Comparison of ENCODE assay signal across 14 cellular contexts in the genomic region with DNA sequence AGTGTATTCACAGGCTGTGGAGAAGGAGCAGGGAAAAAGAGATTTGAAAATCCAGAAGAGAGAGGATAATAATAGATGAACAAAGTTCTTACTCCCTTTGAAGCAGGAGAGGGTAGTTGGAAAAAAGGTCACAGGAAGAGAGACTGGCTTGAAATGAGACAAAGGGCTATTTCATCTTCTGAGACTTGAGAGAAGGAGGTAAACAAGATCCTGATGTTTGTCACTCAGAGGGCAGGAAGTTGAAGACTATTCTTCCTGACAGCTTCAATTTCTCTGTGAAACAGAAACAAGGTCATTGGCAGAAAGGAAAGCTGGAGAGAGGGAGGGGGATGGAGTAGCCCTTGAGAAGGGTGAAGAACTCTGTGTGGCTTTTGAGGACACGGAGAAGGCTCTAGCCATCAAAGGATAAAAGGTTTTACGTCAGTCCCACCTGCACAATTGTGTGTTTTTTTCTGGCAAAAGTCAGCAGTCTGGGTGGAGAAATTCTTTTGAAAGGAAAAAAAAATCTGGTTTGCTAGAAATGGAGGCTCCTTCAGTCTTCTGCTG.
"Had no signal": no experiment of that assay in that cellular context is flagged by ENCODE, and none has a peak within 500 bp of the region (broad histone marks: within the 10 kb centered on the region; RNA-seq: fewer than 3 reads in every experiment).

No MANE protein-coding gene starts in this region.

- ATAC-seq: activated CD8-positive, alpha-beta T cell treated with anti-CD3 and anti-CD28 coated beads, Interleukin-2, amount 10 ng/mL, durations not matched to agents 7 days and 5 days; activated naive CD8-positive, alpha-beta T cell treated with anti-CD3 and anti-CD28 coated beads, Interleukin-2, amount 50 U/mL, for 24 hours; esophagus mucosa; left colon; mucosa of descending colon; natural killer cell treated with Interleukin-12 subunit alpha and Interleukin-12 subunit beta and Interleukin-15 and Interleukin-18, amount 100 ng/mL, for 72 hours had no signal

- DNase-seq: activated CD8-positive, alpha-beta memory T cell treated with anti-CD3 and anti-CD28 coated beads, Interleukin-2, amount 50 U/mL, for 48 hours; activated CD8-positive, alpha-beta T cell treated with anti-CD3 and anti-CD28 coated beads, Interleukin-2, amount 10 ng/mL, durations not matched to agents 7 days and 5 days; activated naive CD4-positive, alpha-beta T cell treated with Interleukin-2 at 50 U/mL for 16 hours; activated naive CD8-positive, alpha-beta T cell treated with anti-CD3 and anti-CD28 coated beads, Interleukin-2, amount 50 U/mL, for 24 hours; glutamatergic neuron; immature natural killer cell; left colon; mucosa of descending colon; stimulated activated CD4-positive, alpha-beta T cell treated with anti-CD3 and anti-CD28 coated beads, Interleukin-12 subunit alpha, Interleukin-12 subunit beta, amount 100 ng/mL, for 4 hours; stimulated activated naive CD4-positive, alpha-beta T cell; substantia nigra; T-helper 9 cell had no signal
